10 cellular contexts compared by ENCODE assay signal in the genomic region with DNA sequence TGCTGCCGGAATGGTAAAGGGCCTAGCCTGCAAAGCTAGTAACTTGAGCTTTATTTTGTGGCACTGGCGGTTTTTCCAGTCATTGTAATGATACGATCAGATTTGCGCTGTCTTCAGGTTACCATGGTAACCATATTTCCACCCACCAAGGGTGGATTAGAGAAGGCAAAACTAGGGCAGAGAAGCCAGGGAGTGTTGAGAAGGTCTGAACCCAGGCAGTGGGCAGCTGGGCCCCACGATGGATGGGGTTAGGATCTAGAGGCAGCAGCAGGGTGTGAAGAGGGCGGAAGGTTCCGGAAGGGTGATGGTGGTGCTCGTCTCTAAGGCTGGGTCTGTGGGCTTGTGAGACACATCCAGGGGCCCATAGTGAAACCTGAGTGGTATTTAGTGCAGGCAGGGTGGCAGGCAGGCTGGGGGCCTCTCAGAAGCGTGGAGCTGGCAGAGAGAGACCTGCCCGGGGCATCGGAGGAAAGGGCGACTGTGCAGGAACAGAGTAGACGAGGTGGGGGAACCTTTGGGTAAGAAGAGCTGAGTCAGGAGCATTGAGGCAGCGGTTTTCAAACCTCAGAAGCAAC.
DNase-seq lines count a peak whose midpoint lies in the region; ATAC-seq lines count a peak whose summit lies in the region.
"Had no signal": no experiment of that assay in that cellular context is flagged by ENCODE, and none has a peak within 500 bp of the region (broad histone marks: within the 10 kb centered on the region; RNA-seq: fewer than 3 reads in every experiment).

No MANE protein-coding gene starts in this region.

- intact Hi-C loops in activated CD4-positive, alpha-beta T cell treated with anti-CD3 and anti-CD28 coated beads, Interleukin-2, amount 10 ng/mL, durations not matched to agents 24 days and 14 days (cut with micrococcal nuclease), result no loop called here

- no peaks in the 10 kb centered on the region for H3K9me3 Mint-ChIP-seq in activated CD4-positive, alpha-beta T cell treated with anti-CD3 and anti-CD28 coated beads, Interleukin-2, amount 10 ng/mL, durations not matched to agents 24 days and 14 days
- no peaks in the 10 kb centered on the region for H3K9me3 Mint-ChIP-seq in effector memory CD8-positive, alpha-beta T cell

- H3K27me3 Mint-ChIP-seq in activated CD4-positive, alpha-beta T cell treated with anti-CD3 and anti-CD28 coated beads, Interleukin-2, amount 10 ng/mL, durations not matched to agents 24 days and 14 days, result no peaks in the 10 kb centered on the region
- H3K27me3 Mint-ChIP-seq in effector memory CD8-positive, alpha-beta T cell, result peaks cover 11 to 13% of the 10 kb centered on the region in 2 donors

- no peaks in the 10 kb centered on the region for H3K36me3 Mint-ChIP-seq in activated CD4-positive, alpha-beta T cell treated with anti-CD3 and anti-CD28 coated beads, Interleukin-2, amount 10 ng/mL, durations not matched to agents 24 days and 14 days (ENCODE audit: low read depth)
- H3K36me3 Mint-ChIP-seq in effector memory CD8-positive, alpha-beta T cell (ENCODE audit: insufficient read depth), result peaks cover 7% of the 10 kb centered on the region

- peaks cover 4% of the 10 kb centered on the region for H3K4me1 Mint-ChIP-seq in activated CD4-positive, alpha-beta T cell treated with anti-CD3 and anti-CD28 coated beads, Interleukin-2, amount 10 ng/mL, durations not matched to agents 24 days and 14 days
- peaks cover 0 to 17% of the 10 kb centered on the region in 2 donors for H3K4me1 Mint-ChIP-seq in effector memory CD8-positive, alpha-beta T cell (ENCODE audit: low read depth in 2 of 2)

- peak; percentile 35 for DNase-seq in activated CD4-positive, alpha-beta T cell treated with anti-CD3 and anti-CD28 coated beads for 48 hours
- no peak for DNase-seq in activated CD4-positive, alpha-beta T cell treated with anti-CD3 and anti-CD28 coated beads, Interleukin-2, amount 50 U/mL, for 4 hours
- DNase-seq in activated CD4-positive, alpha-beta T cell treated with anti-CD3 and anti-CD28 coated beads, Interleukin-2, amount 10 ng/mL, durations not matched to agents 24 days and 14 days, result peak; percentile 67
- DNase-seq in effector memory CD8-positive, alpha-beta T cell, result peak in 2 of 3 experiments; percentile 19 to 28
- peak; percentile 3 to 9 for DNase-seq in stimulated activated CD4-positive, alpha-beta T cell treated with anti-CD3 and anti-CD28 coated beads, Interleukin-4, amount 100 ng/mL, for 4 hours
- no peak for DNase-seq in NCI-H510A treated with DMSO at 0.1 percent for 48 hours (lab: John Stamatoyannopoulos, UW)
- DNase-seq in NCI-H69 (lab: John Stamatoyannopoulos, UW), result no peak
- DNase-seq: cerebellar nuclear complex, SJCRH30 had no signal

- peak overlapping the region; percentile 36 for H3K4me3 Mint-ChIP-seq in activated CD4-positive, alpha-beta T cell treated with anti-CD3 and anti-CD28 coated beads, Interleukin-2, amount 10 ng/mL, durations not matched to agents 24 days and 14 days
- peak overlapping the region in 1 of 2 donors; percentile 62 for H3K4me3 Mint-ChIP-seq in effector memory CD8-positive, alpha-beta T cell

- ATAC-seq in effector memory CD8-positive, alpha-beta T cell (replicated peaks), result peak; percentile 86
- no peak for ATAC-seq in HG03139 (IDR thresholded peaks at IDR 0.05; ENCODE audit: unreplicated experiment)

- peak overlapping the region; percentile 11 for H3K27ac Mint-ChIP-seq in activated CD4-positive, alpha-beta T cell treated with anti-CD3 and anti-CD28 coated beads, Interleukin-2, amount 10 ng/mL, durations not matched to agents 24 days and 14 days
- peak overlapping the region in 1 of 2 donors; percentile 93 for H3K27ac Mint-ChIP-seq in effector memory CD8-positive, alpha-beta T cell

Comparison
In these comparisons a context has a peak if more than half of its experiments do, and no peak if none do; other contexts are left out.
1. DNase-seq: peak in activated CD4-positive, alpha-beta T cell treated with anti-CD3 and anti-CD28 coated beads for 48 hours (single experiment), activated CD4-positive, alpha-beta T cell treated with anti-CD3 and anti-CD28 coated beads, Interleukin-2, amount 10 ng/mL, durations not matched to agents 24 days and 14 days (single experiment), effector memory CD8-positive, alpha-beta T cell (2 of 3) and stimulated activated CD4-positive, alpha-beta T cell treated with anti-CD3 and anti-CD28 coated beads, Interleukin-4, amount 100 ng/mL, for 4 hours (2 of 2); none in activated CD4-positive, alpha-beta T cell treated with anti-CD3 and anti-CD28 coated beads, Interleukin-2, amount 50 U/mL, for 4 hours (0 of 2), NCI-H510A treated with DMSO at 0.1 percent for 48 hours (single experiment) and NCI-H69 (single experiment).